14 cellular contexts compared by ENCODE assay signal in genomic region chr3:72345237-72345878, GRCh38.
DNase-seq lines count a peak whose midpoint lies in the region; ATAC-seq and TF ChIP-seq lines count a peak whose summit lies in the region.
"Had no signal": no experiment of that assay in that cellular context is flagged by ENCODE, and none has a peak within 500 bp of the region (broad histone marks: within the 10 kb centered on the region; RNA-seq: fewer than 3 reads in every experiment).

No MANE protein-coding gene starts in this region.

- H3K9me3 Mint-ChIP-seq in activated CD4-positive, alpha-beta memory T cell treated with anti-CD3 and anti-CD28 coated beads, Interleukin-2, amount 10 ng/mL, durations not matched to agents 7 days and 5 days, result no peaks in the 10 kb centered on the region
- peaks cover 3% of the 10 kb centered on the region for H3K9me3 Mint-ChIP-seq in activated CD4-positive, alpha-beta memory T cell treated with anti-CD3 and anti-CD28 coated beads for 36 hours
- H3K9me3 Mint-ChIP-seq in activated naive CD8-positive, alpha-beta T cell treated with anti-CD3 and anti-CD28 coated beads for 36 hours, result peaks cover 4% of the 10 kb centered on the region
- H3K9me3 Mint-ChIP-seq in natural killer cell, result no peaks in the 10 kb centered on the region

- H3K4me3 Mint-ChIP-seq in activated CD4-positive, alpha-beta memory T cell treated with anti-CD3 and anti-CD28 coated beads, Interleukin-2, amount 10 ng/mL, durations not matched to agents 7 days and 5 days, result no peak overlapping the region
- H3K4me3 Mint-ChIP-seq in activated CD4-positive, alpha-beta memory T cell treated with anti-CD3 and anti-CD28 coated beads for 36 hours, result no peak overlapping the region
- no peak overlapping the region for H3K4me3 Mint-ChIP-seq in activated naive CD8-positive, alpha-beta T cell treated with anti-CD3 and anti-CD28 coated beads for 36 hours
- no peak overlapping the region for H3K4me3 Mint-ChIP-seq in natural killer cell

- in situ Hi-C loops in KBM-7 (cut with MboI; ENCODE audit: low pct_unique_long_range_greater_than_20kb, low sequenced_read_pairs), result no loop called here

- H3K27me3 Mint-ChIP-seq in activated CD4-positive, alpha-beta memory T cell treated with anti-CD3 and anti-CD28 coated beads, Interleukin-2, amount 10 ng/mL, durations not matched to agents 7 days and 5 days, result peaks cover 4% of the 10 kb centered on the region
- no peaks in the 10 kb centered on the region for H3K27me3 Mint-ChIP-seq in activated CD4-positive, alpha-beta memory T cell treated with anti-CD3 and anti-CD28 coated beads for 36 hours
- H3K27me3 Mint-ChIP-seq in activated naive CD8-positive, alpha-beta T cell treated with anti-CD3 and anti-CD28 coated beads for 36 hours, result no peaks in the 10 kb centered on the region
- no peaks in the 10 kb centered on the region for H3K27me3 Mint-ChIP-seq in natural killer cell (ENCODE audit: low read depth in 2 of 2)

- DNase-seq in activated CD4-positive, alpha-beta memory T cell treated with anti-CD3 and anti-CD28 coated beads, Interleukin-2, amount 10 ng/mL, durations not matched to agents 7 days and 5 days, result peak; percentile 21
- no peak for DNase-seq in activated CD4-positive, alpha-beta memory T cell treated with anti-CD3 and anti-CD28 coated beads for 36 hours
- DNase-seq in KBM-7 (peak; percentile 50), natural killer cell (no peak), NCI-H2196 treated with DMSO at 0.1 percent for 48 hours (lab: John Stamatoyannopoulos, UW; ENCODE audit: unreplicated experiment) (no peak), NCI-H526 (lab: John Stamatoyannopoulos, UW) (no peak)
- no peak for DNase-seq in activated naive CD8-positive, alpha-beta T cell treated with anti-CD3 and anti-CD28 coated beads for 36 hours
- DNase-seq: activated naive CD4-positive, alpha-beta T cell treated with Interleukin-2 at 50 U/mL for 16 hours; NCI-H1092 treated with DMSO at 0.1 percent for 48 hours; Right ventricle myocardium superior; upper lobe of left lung had no signal

- peaks cover 67% of the 10 kb centered on the region for H3K4me1 Mint-ChIP-seq in activated CD4-positive, alpha-beta memory T cell treated with anti-CD3 and anti-CD28 coated beads, Interleukin-2, amount 10 ng/mL, durations not matched to agents 7 days and 5 days
- peaks cover 60% of the 10 kb centered on the region for H3K4me1 Mint-ChIP-seq in activated CD4-positive, alpha-beta memory T cell treated with anti-CD3 and anti-CD28 coated beads for 36 hours (ENCODE audit: low read depth)
- peaks cover 76% of the 10 kb centered on the region for H3K4me1 Mint-ChIP-seq in activated naive CD8-positive, alpha-beta T cell treated with anti-CD3 and anti-CD28 coated beads for 36 hours
- peaks cover 62 to 68% of the 10 kb centered on the region in 2 donors for H3K4me1 Mint-ChIP-seq in natural killer cell

- POLR2A ChIA-PET in activated CD4-positive, alpha-beta memory T cell treated with anti-CD3 and anti-CD28 coated beads, Interleukin-2, amount 10 ng/mL, durations not matched to agents 7 days and 5 days (lab: Charles Lee), result interaction anchor here (1.0 to 1.5 kb wide), 3 partner anchors 18 to 102 kb away, joined by 3 to 5 read pairs (median 3); no protein-coding TSS in a partner anchor
- POLR2A ChIA-PET in activated CD4-positive, alpha-beta memory T cell treated with anti-CD3 and anti-CD28 coated beads for 36 hours (lab: Charles Lee), result no interaction called here

- no peaks in the 10 kb centered on the region for H3K36me3 Mint-ChIP-seq in activated CD4-positive, alpha-beta memory T cell treated with anti-CD3 and anti-CD28 coated beads, Interleukin-2, amount 10 ng/mL, durations not matched to agents 7 days and 5 days (ENCODE audit: low read depth)
- H3K36me3 Mint-ChIP-seq in activated CD4-positive, alpha-beta memory T cell treated with anti-CD3 and anti-CD28 coated beads for 36 hours, result no peaks in the 10 kb centered on the region
- peaks cover 1% of the 10 kb centered on the region for H3K36me3 Mint-ChIP-seq in activated naive CD8-positive, alpha-beta T cell treated with anti-CD3 and anti-CD28 coated beads for 36 hours
- H3K36me3 Mint-ChIP-seq in natural killer cell, result no peaks in the 10 kb centered on the region

- intact Hi-C loops in activated CD4-positive, alpha-beta memory T cell treated with anti-CD3 and anti-CD28 coated beads for 36 hours (cut with micrococcal nuclease), result loop anchor here (10.0 kb wide), 1 partner anchor 471 kb away; no protein-coding TSS in a partner anchor
- intact Hi-C loops in natural killer cell (cut with micrococcal nuclease), result no loop called here

- peak overlapping the region; percentile 17 for H3K27ac Mint-ChIP-seq in activated CD4-positive, alpha-beta memory T cell treated with anti-CD3 and anti-CD28 coated beads, Interleukin-2, amount 10 ng/mL, durations not matched to agents 7 days and 5 days
- H3K27ac Mint-ChIP-seq in activated CD4-positive, alpha-beta memory T cell treated with anti-CD3 and anti-CD28 coated beads for 36 hours, result no peak overlapping the region
- H3K27ac Mint-ChIP-seq in activated naive CD8-positive, alpha-beta T cell treated with anti-CD3 and anti-CD28 coated beads for 36 hours, result peak overlapping the region; percentile 18
- H3K27ac Mint-ChIP-seq in natural killer cell, result peak overlapping the region; percentile 74 to 77

- ATAC-seq in natural killer cell (peak in 1 of 3 donors; percentile 20), GM19397 (IDR thresholded peaks at IDR 0.05; ENCODE audit: unreplicated experiment) (no peak)
- ATAC-seq: activated CD4-positive, CD25-positive, alpha-beta regulatory T cell treated with anti-CD3 and anti-CD28 coated beads, Interleukin-2, amount 50 U/mL, for 24 hours; gastroesophageal sphincter had no signal

- CTCF ChIA-PET in activated CD4-positive, alpha-beta memory T cell treated with anti-CD3 and anti-CD28 coated beads, Interleukin-2, amount 10 ng/mL, durations not matched to agents 7 days and 5 days (lab: Charles Lee), result no interaction called here
- CTCF ChIA-PET in activated CD4-positive, alpha-beta memory T cell treated with anti-CD3 and anti-CD28 coated beads for 36 hours (lab: Charles Lee), result interaction anchor here (0.9 kb wide), 1 partner anchor 477 kb away, joined by 3 read pairs; no protein-coding TSS in a partner anchor

- no peak for TF ChIP-seq CTCF in natural killer cell (IDR thresholded peaks at IDR 0.05)

Comparison
In these comparisons a context has a peak if more than half of its experiments do, and no peak if none do; other contexts are left out.
1. DNase-seq: peak in activated CD4-positive, alpha-beta memory T cell treated with anti-CD3 and anti-CD28 coated beads, Interleukin-2, amount 10 ng/mL, durations not matched to agents 7 days and 5 days (single experiment) and KBM-7 (single experiment); none in activated CD4-positive, alpha-beta memory T cell treated with anti-CD3 and anti-CD28 coated beads for 36 hours (single experiment), activated naive CD8-positive, alpha-beta T cell treated with anti-CD3 and anti-CD28 coated beads for 36 hours (single experiment), natural killer cell (single experiment), NCI-H2196 treated with DMSO at 0.1 percent for 48 hours (single experiment) and NCI-H526 (0 of 2).